ENCODE assay signal across 8 cellular contexts in the genomic region with DNA sequence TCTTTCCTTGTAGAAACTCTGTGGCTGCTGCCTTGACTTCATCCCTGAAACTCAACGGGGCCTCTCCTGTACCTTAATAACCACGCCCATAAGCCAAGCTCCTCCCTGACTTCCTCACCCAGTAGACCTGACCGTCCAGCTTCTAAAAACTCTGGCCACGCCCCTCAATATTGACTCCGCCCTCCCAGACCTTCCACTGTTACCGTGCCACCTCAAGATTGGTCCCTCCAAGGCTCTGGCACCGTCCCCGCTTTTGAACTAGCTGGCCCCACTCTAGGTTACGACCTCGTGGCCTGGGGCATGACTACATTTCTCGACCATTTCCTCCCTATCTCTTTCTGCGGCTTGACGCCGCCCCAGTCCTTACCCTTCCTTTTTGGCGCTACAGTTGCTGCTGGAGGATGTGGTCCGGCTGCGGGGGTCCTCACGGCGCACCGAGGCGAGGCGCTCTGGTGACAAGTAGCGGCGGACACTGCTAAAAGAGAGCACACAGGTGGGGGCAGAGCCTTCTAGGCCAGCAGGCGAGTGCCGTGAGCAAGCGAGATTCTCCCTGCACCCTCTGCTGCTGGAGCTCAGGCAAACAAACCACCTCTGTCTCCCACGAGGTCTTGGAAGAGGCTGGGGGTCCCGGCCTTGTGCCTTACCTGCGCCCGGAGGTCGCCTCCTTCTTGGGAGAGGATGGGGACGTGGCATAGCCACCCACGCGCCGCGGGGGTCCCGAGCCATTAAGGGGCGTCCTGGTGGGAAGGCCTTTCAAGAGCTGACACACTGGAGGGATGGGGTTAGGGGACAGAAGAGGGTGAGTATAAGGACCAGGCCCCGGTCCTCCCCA. TPM values are rescaled to one million over a fixed set of nuclear protein-coding genes. Genes with fewer than 3 reads are reported as not detected.
DNase-seq lines count a peak whose midpoint lies in the region; ATAC-seq and TF ChIP-seq lines count a peak whose summit lies in the region.

No MANE protein-coding gene starts in this region.

- H3K4me1 Mint-ChIP-seq in IgD-negative memory B cell, result peaks cover 28 to 43% (median 33%) of the 10 kb centered on the region in 3 donors
- peaks cover 41% of the 10 kb centered on the region for H3K4me1 Mint-ChIP-seq in osteocyte (ENCODE audit: unreplicated experiment)

- POLR2A ChIA-PET in RWPE1 (lab: Yijun Ruan, JAX; ENCODE audit: low non-redundant PET), result interaction anchor here (0.6 to 1.1 kb wide), 4 partner anchors 11 to 104 kb away, joined by 3 to 5 read pairs (median 3); no protein-coding TSS in a partner anchor

- CTCF ChIA-PET in RWPE1 (lab: Yijun Ruan, JAX), result interaction anchor here (0.6 to 3.2 kb wide), 30 partner anchors 8 to 202 kb away, joined by 3 to 19 read pairs (median 5); a partner anchor contains a TSS

- H3K4me3 Mint-ChIP-seq in IgD-negative memory B cell, result peak overlapping the region; percentile 77 to 94 (median 87)
- peak overlapping the region; percentile 73 for H3K4me3 Mint-ChIP-seq in osteocyte (ENCODE audit: unreplicated experiment)

- TF ChIP-seq CTCF in RWPE1 (conservative IDR thresholded peaks at IDR 0.05; ENCODE audit: low read depth) (no peak), osteocyte (IDR thresholded peaks at IDR 0.05) (no peak)

- H3K36me3 Mint-ChIP-seq in IgD-negative memory B cell, result peaks cover 2% of the 10 kb centered on the region
- H3K36me3 Mint-ChIP-seq in osteocyte (ENCODE audit: unreplicated experiment), result no peaks in the 10 kb centered on the region

- DNase-seq in COLO829 (ENCODE audit: low spot score) (peak; percentile 95), RWPE1 (ENCODE audit: low spot score) (peak; percentile 96), germinal center (ENCODE audit: low spot score) (peak; percentile 89), osteocyte (ENCODE audit: extremely low spot score, unreplicated experiment) (no peak), ureter (ENCODE audit: low spot score) (peak; percentile 92)
- peak; percentile 90 for DNase-seq in activated effector memory CD4-positive, alpha-beta T cell treated with anti-CD3 and anti-CD28 coated beads, Interleukin-2, amount 50 U/mL, for 16 hours

- H3K27me3 Mint-ChIP-seq in IgD-negative memory B cell (no peaks in the 10 kb centered on the region), osteocyte (ENCODE audit: unreplicated experiment) (no peaks in the 10 kb centered on the region)

- ATAC-seq in GM21390 (IDR thresholded peaks at IDR 0.05; ENCODE audit: unreplicated experiment), result peak; percentile 29

- peak overlapping the region; percentile 80 to 98 (median 84) for H3K27ac Mint-ChIP-seq in IgD-negative memory B cell
- peak overlapping the region; percentile 91 for H3K27ac Mint-ChIP-seq in osteocyte (ENCODE audit: unreplicated experiment)

- peak overlapping the region; percentile 99 for H3K27ac ChIP-seq in RWPE1

- H3K9me3 Mint-ChIP-seq in IgD-negative memory B cell, result no peaks in the 10 kb centered on the region
- no peaks in the 10 kb centered on the region for H3K9me3 Mint-ChIP-seq in osteocyte (ENCODE audit: unreplicated experiment)

RNA-seq across cellular contexts. Expression of a gene that starts 2.3 kb away (rescaled TPM):
- polyA plus RNA-seq in IgD-negative memory B cell, result 18.5 TPM
- 27.1 and 28.6 TPM in 2 replicates for total RNA-seq in osteocyte
- 97.7 TPM for total RNA-seq in ureter

RNA-seq across cellular contexts. Expression of a gene that starts 26.5 kb away (rescaled TPM):
- polyA plus RNA-seq in IgD-negative memory B cell, result not detected
- total RNA-seq in osteocyte, result 0.81 and 1.3 TPM in 2 replicates
- total RNA-seq in ureter, result 2.8 TPM

RNA-seq across cellular contexts. Expression of a gene that starts 39.5 kb away (rescaled TPM):
- polyA plus RNA-seq in IgD-negative memory B cell, result not detected
- not detected in 2 replicates for total RNA-seq in osteocyte
- 5.1 TPM for total RNA-seq in ureter

RNA-seq across cellular contexts. Expression of a gene that starts 50.3 kb away (rescaled TPM):
- 841 TPM for polyA plus RNA-seq in IgD-negative memory B cell
- total RNA-seq in osteocyte (366 and 397 TPM in 2 replicates), ureter (359 TPM)

RNA-seq across cellular contexts. Expression of a gene that starts 51.0 kb away (rescaled TPM):
- 2.7 TPM for polyA plus RNA-seq in IgD-negative memory B cell
- total RNA-seq in osteocyte, result 14.0 TPM in 2 replicates
- total RNA-seq in ureter, result 11.5 TPM
